9 cellular contexts compared by ENCODE assay signal in genomic region chr10:132538790-132539421, GRCh38. TPM values are rescaled to one million over a fixed set of nuclear protein-coding genes. Genes with fewer than 3 reads are reported as not detected.
DNase-seq lines count a peak whose midpoint lies in the region; ATAC-seq and TF ChIP-seq lines count a peak whose summit lies in the region.
"Had no signal": no experiment of that assay in that cellular context is flagged by ENCODE, and none has a peak within 500 bp of the region (broad histone marks: within the 10 kb centered on the region; RNA-seq: fewer than 3 reads in every experiment).

No MANE protein-coding gene starts in this region.

- H3K4me3 Mint-ChIP-seq in activated naive CD8-positive, alpha-beta T cell treated with anti-CD3 and anti-CD28 coated beads, Interleukin-2, amount 50 U/mL, for 24 hours = peak overlapping the region; percentile 87

- no peaks in the 10 kb centered on the region for H3K27me3 Mint-ChIP-seq in activated naive CD8-positive, alpha-beta T cell treated with anti-CD3 and anti-CD28 coated beads, Interleukin-2, amount 50 U/mL, for 24 hours

- no peak for TF ChIP-seq POLR2A in erythroblast (IDR thresholded peaks at IDR 0.05; ENCODE audit: low read length)

- peak overlapping the region; percentile 90 for H3K27ac Mint-ChIP-seq in activated naive CD8-positive, alpha-beta T cell treated with anti-CD3 and anti-CD28 coated beads, Interleukin-2, amount 50 U/mL, for 24 hours

- no peaks in the 10 kb centered on the region for H3K27me3 ChIP-seq in kidney epithelial cell (ENCODE audit: control insufficient read depth, insufficient read depth, low read length)

- H3K4me3 ChIP-seq in kidney epithelial cell (ENCODE audit: low read depth, low read length) = peak overlapping the region; percentile 71

- no peaks in the 10 kb centered on the region for H3K9me3 Mint-ChIP-seq in activated naive CD8-positive, alpha-beta T cell treated with anti-CD3 and anti-CD28 coated beads, Interleukin-2, amount 50 U/mL, for 24 hours

- ATAC-seq in activated naive CD8-positive, alpha-beta T cell treated with anti-CD3 and anti-CD28 coated beads, Interleukin-2, amount 50 U/mL, for 24 hours = no peak
- ATAC-seq in HG02610 (IDR thresholded peaks at IDR 0.05; ENCODE audit: unreplicated experiment) = no peak

- DNase-seq in SIG-M5 treated with dmso at 0.1 percent for 504 hours (lab: John Stamatoyannopoulos, UW; ENCODE audit: unreplicated experiment) (peak; percentile 9), SIG-M5 (lab: John Stamatoyannopoulos, UW) (no peak), kidney epithelial cell (ENCODE audit: low read depth) (no peak), erythroblast (lab: John Stamatoyannopoulos, UW) (no peak), NCI-H1417 (lab: John Stamatoyannopoulos, UW) (no peak)
- DNase-seq in activated naive CD8-positive, alpha-beta T cell treated with anti-CD3 and anti-CD28 coated beads, Interleukin-2, amount 50 U/mL, for 24 hours = no peak
- DNase-seq: NCI-H1436 had no signal

- H3K4me1 Mint-ChIP-seq in activated naive CD8-positive, alpha-beta T cell treated with anti-CD3 and anti-CD28 coated beads, Interleukin-2, amount 50 U/mL, for 24 hours = peaks cover 55% of the 10 kb centered on the region

- H3K27ac ChIP-seq in temporal lobe (ENCODE audit: low read depth, low read length) = peak overlapping the region; percentile 53

- no peak for TF ChIP-seq CTCF in kidney epithelial cell (IDR thresholded peaks at IDR 0.05; ENCODE audit: insufficient read depth, low read length, poor library complexity, severe bottlenecking)

- no peaks in the 10 kb centered on the region for H3K36me3 ChIP-seq in kidney epithelial cell (ENCODE audit: control insufficient read depth, insufficient read depth, low read length)

- H3K36me3 Mint-ChIP-seq in activated naive CD8-positive, alpha-beta T cell treated with anti-CD3 and anti-CD28 coated beads, Interleukin-2, amount 50 U/mL, for 24 hours (ENCODE audit: low read depth) = peaks cover 3% of the 10 kb centered on the region

RNA-seq across cellular contexts. Expression of gene INPP5A, which starts 1.3 kb away (rescaled TPM):
- total RNA-seq in kidney epithelial cell = 45.1 and 47.7 TPM in 2 replicates
- 19.4 TPM for total RNA-seq in temporal lobe
